ENCODE assay signal across 30 cellular contexts in genomic region chr1:175126347-175126746, GRCh38. TPM values are rescaled to one million over a fixed set of nuclear protein-coding genes. Genes with fewer than 3 reads are reported as not detected.
DNase-seq lines count a peak whose midpoint lies in the region; ATAC-seq and TF ChIP-seq lines count a peak whose summit lies in the region.
"Had no signal": no experiment of that assay in that cellular context is flagged by ENCODE, and none has a peak within 500 bp of the region (broad histone marks: within the 10 kb centered on the region; RNA-seq: fewer than 3 reads in every experiment).

No MANE protein-coding gene starts in this region.

- ATAC-seq in upper lobe of right lung, result no peak
- ATAC-seq in HG03135 (IDR thresholded peaks at IDR 0.05; ENCODE audit: unreplicated experiment), result no peak
- no peak for ATAC-seq in WTC11
- ATAC-seq: activated CD4-positive, alpha-beta T cell treated with anti-CD3 and anti-CD28 coated beads for 36 hours; activated CD8-positive, alpha-beta T cell treated with anti-CD3 and anti-CD28 coated beads for 36 hours; activated T-helper 17 cell treated with anti-CD3 and anti-CD28 coated beads, Interleukin-2, amount 50 U/mL, for 72 hours; left lobe of liver had no signal

- no peaks in the 10 kb centered on the region for H3K36me3 ChIP-seq in upper lobe of right lung
- H3K36me3 ChIP-seq: adrenal gland, thyroid gland had no signal

- TF ChIP-seq CTCF in fibroblast of the aortic adventitia (IDR thresholded peaks at IDR 0.05; ENCODE audit: insufficient read depth, low read length) (no peak), upper lobe of right lung (IDR thresholded peaks at IDR 0.05) (no peak), WTC11 (IDR thresholded peaks at IDR 0.05) (no peak)

- DNase-seq in DMS 273 (lab: John Stamatoyannopoulos, UW; ENCODE audit: unreplicated experiment) (peak; percentile 37), DMS 273 treated with DMSO at 0.1 percent for 48 hours (lab: John Stamatoyannopoulos, UW) (no peak), MV-4-11 (lab: John Stamatoyannopoulos, UW) (peak; percentile 11), fibroblast of the aortic adventitia (ENCODE audit: low read depth) (peak; percentile 57), upper lobe of right lung (no peak), superior temporal gyrus (ENCODE audit: extremely low spot score) (no peak), WTC11 (ENCODE audit: low spot score) (no peak)
- DNase-seq: activated CD4-positive, alpha-beta T cell treated with anti-CD3 and anti-CD28 coated beads for 36 hours; activated CD8-positive, alpha-beta T cell treated with anti-CD3 and anti-CD28 coated beads for 36 hours; activated naive CD4-positive, alpha-beta T cell treated with anti-CD3 and anti-CD28 coated beads, Interleukin-2, amount 10 ng/mL, durations not matched to agents 7 days and 5 days; CD4-positive, CD25-positive, alpha-beta regulatory T cell; cerebellar nuclear complex; NCI-H1436; NCI-H2081; NCI-H2227 treated with DMSO at 0.1 percent for 48 hours; NCI-H69; PC-9; SHP77; stimulated activated CD4-positive, alpha-beta T cell treated with anti-CD3 and anti-CD28 coated beads, Interleukin-2, amount 100 ng/mL, for 24 hours; T-helper 2 cell; thyroid gland had no signal

- no peaks in the 10 kb centered on the region for H3K9me3 ChIP-seq in upper lobe of right lung
- H3K9me3 ChIP-seq: adrenal gland, thyroid gland had no signal

- intact Hi-C loops in upper lobe of right lung (cut with DNase I), result no loop called here

- H3K27ac ChIP-seq in upper lobe of right lung, result peak overlapping the region; percentile 36
- H3K27ac ChIP-seq: 22Rv1, adrenal gland, KMS-11, PC-9, thyroid gland had no signal

- no peaks in the 10 kb centered on the region for H3K36me3 Mint-ChIP-seq in WTC11
- H3K36me3 Mint-ChIP-seq: activated naive CD4-positive, alpha-beta T cell treated with anti-CD3 and anti-CD28 coated beads, Interleukin-2, amount 10 ng/mL, durations not matched to agents 7 days and 5 days; brain; CD4-positive, CD25-positive, alpha-beta regulatory T cell had no signal

- CTCF ChIA-PET in WTC11 (lab: Charles Lee), result interaction anchor here (1.4 to 8.0 kb wide), 6 partner anchors 18 to 247 kb away, joined by 3 to 110 read pairs (median 40); no protein-coding TSS in a partner anchor

- peaks cover 44% of the 10 kb centered on the region for H3K4me1 ChIP-seq in upper lobe of right lung
- H3K4me1 ChIP-seq: adrenal gland had no signal

- no peak overlapping the region for H3K4me3 ChIP-seq in fibroblast of the aortic adventitia (ENCODE audit: low read depth, low read length)
- H3K4me3 ChIP-seq in upper lobe of right lung, result no peak overlapping the region
- H3K4me3 ChIP-seq: adrenal gland, PC-9, thyroid gland had no signal

- H3K4me1 Mint-ChIP-seq in WTC11, result peaks cover 37% of the 10 kb centered on the region
- H3K4me1 Mint-ChIP-seq: activated CD4-positive, alpha-beta T cell treated with anti-CD3 and anti-CD28 coated beads for 36 hours; activated naive CD4-positive, alpha-beta T cell treated with anti-CD3 and anti-CD28 coated beads, Interleukin-2, amount 10 ng/mL, durations not matched to agents 7 days and 5 days; activated T-helper 17 cell treated with anti-CD3 and anti-CD28 coated beads, Interleukin-2, amount 50 U/mL, for 72 hours; CD4-positive, CD25-positive, alpha-beta regulatory T cell had no signal

- no peak overlapping the region for H3K4me3 Mint-ChIP-seq in WTC11
- H3K4me3 Mint-ChIP-seq: activated CD4-positive, alpha-beta T cell treated with anti-CD3 and anti-CD28 coated beads for 36 hours; activated CD8-positive, alpha-beta T cell treated with anti-CD3 and anti-CD28 coated beads for 36 hours; activated naive CD4-positive, alpha-beta T cell treated with anti-CD3 and anti-CD28 coated beads, Interleukin-2, amount 10 ng/mL, durations not matched to agents 7 days and 5 days; activated T-helper 17 cell treated with anti-CD3 and anti-CD28 coated beads, Interleukin-2, amount 50 U/mL, for 72 hours; brain; CD4-positive, CD25-positive, alpha-beta regulatory T cell; stimulated activated naive CD8-positive, alpha-beta T cell treated with anti-CD3 and anti-CD28 coated beads, Interleukin-15, Interleukin-2, amounts not matched to agents 100 ng/mL and 50 ng/mL, for 24 hours had no signal

- peaks cover 3% of the 10 kb centered on the region; the same call in 1 of the 2 replicates for H3K9me3 Mint-ChIP-seq in WTC11
- H3K9me3 Mint-ChIP-seq: activated CD8-positive, alpha-beta T cell treated with anti-CD3 and anti-CD28 coated beads for 36 hours; activated naive CD4-positive, alpha-beta T cell treated with anti-CD3 and anti-CD28 coated beads, Interleukin-2, amount 10 ng/mL, durations not matched to agents 7 days and 5 days; activated T-helper 17 cell treated with anti-CD3 and anti-CD28 coated beads, Interleukin-2, amount 50 U/mL, for 72 hours; brain; CD4-positive, CD25-positive, alpha-beta regulatory T cell; stimulated activated naive CD8-positive, alpha-beta T cell treated with anti-CD3 and anti-CD28 coated beads, Interleukin-15, Interleukin-2, amounts not matched to agents 100 ng/mL and 50 ng/mL, for 24 hours had no signal

- no peak overlapping the region for H3K27ac Mint-ChIP-seq in WTC11
- H3K27ac Mint-ChIP-seq: activated CD4-positive, alpha-beta T cell treated with anti-CD3 and anti-CD28 coated beads for 36 hours; activated CD8-positive, alpha-beta T cell treated with anti-CD3 and anti-CD28 coated beads for 36 hours; activated naive CD4-positive, alpha-beta T cell treated with anti-CD3 and anti-CD28 coated beads, Interleukin-2, amount 10 ng/mL, durations not matched to agents 7 days and 5 days; activated T-helper 17 cell treated with anti-CD3 and anti-CD28 coated beads, Interleukin-2, amount 50 U/mL, for 72 hours; brain; stimulated activated naive CD8-positive, alpha-beta T cell treated with anti-CD3 and anti-CD28 coated beads, Interleukin-15, Interleukin-2, amounts not matched to agents 100 ng/mL and 50 ng/mL, for 24 hours had no signal

- no peaks in the 10 kb centered on the region for H3K27me3 ChIP-seq in upper lobe of right lung
- H3K27me3 ChIP-seq: adrenal gland, thyroid gland had no signal

- POLR2A ChIA-PET in WTC11 (lab: Charles Lee), result no interaction called here

- no peaks in the 10 kb centered on the region for H3K27me3 Mint-ChIP-seq in WTC11 (ENCODE audit: low read depth)
- H3K27me3 Mint-ChIP-seq: activated CD4-positive, alpha-beta T cell treated with anti-CD3 and anti-CD28 coated beads for 36 hours; activated CD8-positive, alpha-beta T cell treated with anti-CD3 and anti-CD28 coated beads for 36 hours; activated T-helper 17 cell treated with anti-CD3 and anti-CD28 coated beads, Interleukin-2, amount 50 U/mL, for 72 hours; brain; stimulated activated naive CD8-positive, alpha-beta T cell treated with anti-CD3 and anti-CD28 coated beads, Interleukin-15, Interleukin-2, amounts not matched to agents 100 ng/mL and 50 ng/mL, for 24 hours had no signal

TF ChIP-seq in WTC11, 78 proteins besides CTCF, POLR2A, EP300 and RAD21:
- TF ChIP-seq NR2C2 (CRISPR knock-in tag; IDR thresholded peaks at IDR 0.05), result no peak

RNA-seq across cellular contexts. Expression of gene TNN, which starts 58.7 kb away (rescaled TPM):
- not detected in 2 replicates for total RNA-seq in fibroblast of the aortic adventitia (ENCODE audit: low replicate concordance)
- total RNA-seq in upper lobe of right lung, result not detected
- 0.23 to 0.44 TPM (median 0.27 TPM) in 3 replicates for total RNA-seq in WTC11 (2021)
- total RNA-seq: activated T-helper 17 cell treated with anti-CD3 and anti-CD28 coated beads, Interleukin-2, amount 50 U/mL, for 72 hours; CD4-positive, CD25-positive, alpha-beta regulatory T cell; myocyte; PC-9 had no signal

Comparison
In these comparisons a context has a peak if more than half of its experiments do, and no peak if none do; other contexts are left out.
1. DNase-seq: peak in DMS 273 (single experiment), MV-4-11 (single experiment) and fibroblast of the aortic adventitia (single experiment); none in DMS 273 treated with DMSO at 0.1 percent for 48 hours (single experiment), upper lobe of right lung (single experiment), superior temporal gyrus (single experiment) and WTC11 (single experiment).